14 cellular contexts compared by ENCODE assay signal in genomic region chr10:48672596-48673255, GRCh38. TPM values are rescaled to one million over a fixed set of nuclear protein-coding genes. Genes with fewer than 3 reads are reported as not detected.
DNase-seq lines count a peak whose midpoint lies in the region; ATAC-seq and FAIRE-seq lines count a peak whose summit lies in the region.
"Had no signal": no experiment of that assay in that cellular context is flagged by ENCODE, and none has a peak within 500 bp of the region (broad histone marks: within the 10 kb centered on the region; RNA-seq: fewer than 3 reads in every experiment).

No MANE protein-coding gene starts in this region.

- peak; percentile 57 for DNase-seq in naive B cell
- no peak for DNase-seq in urothelium cell line (ENCODE audit: low spot score)
- DNase-seq in H4 (ENCODE audit: low spot score) = no peak
- DNase-seq in amygdala (lab: John Stamatoyannopoulos, UW) = no peak
- DNase-seq: activated CD8-positive, alpha-beta memory T cell treated with anti-CD3 and anti-CD28 coated beads for 24 hours; CD4-positive, alpha-beta T cell; PC-3; stimulated activated CD4-positive, alpha-beta T cell treated with anti-CD3 and anti-CD28 coated beads, Interleukin-2, amount 100 ng/mL, for 24 hours had no signal

- no peak for FAIRE-seq in urothelium cell line (lab: Jason Lieb, UNC)

- peak overlapping the region; percentile 100 for H3K27ac Mint-ChIP-seq in naive B cell
- H3K27ac Mint-ChIP-seq: activated naive CD4-positive, alpha-beta T cell treated with anti-CD3 and anti-CD28 coated beads, Interleukin-2, amount 50 U/mL, for 24 hours; CD4-positive, alpha-beta T cell; mesothelial cell of epicardium; progenitor cell of endocrine pancreas had no signal

- no peaks in the 10 kb centered on the region for H3K27me3 Mint-ChIP-seq in naive B cell

- peaks cover 41 to 59% (median 47%) of the 10 kb centered on the region in 3 donors for H3K4me1 Mint-ChIP-seq in naive B cell
- H3K4me1 Mint-ChIP-seq: activated naive CD4-positive, alpha-beta T cell treated with anti-CD3 and anti-CD28 coated beads, Interleukin-2, amount 50 U/mL, for 24 hours; mesothelial cell of epicardium had no signal

- peak; percentile 0 for ATAC-seq in GM18511 (IDR thresholded peaks at IDR 0.05; ENCODE audit: unreplicated experiment)
- ATAC-seq in GM21423 (IDR thresholded peaks at IDR 0.05; ENCODE audit: unreplicated experiment) = peak; percentile 17
- peak; percentile 14 for ATAC-seq in HG03196 (IDR thresholded peaks at IDR 0.05; ENCODE audit: unreplicated experiment)
- ATAC-seq in naive B cell (ENCODE audit: low read depth in 2 of 2) = no peak
- ATAC-seq: PC-3 had no signal

- H3K9me3 Mint-ChIP-seq in naive B cell = peaks cover 0 to 11% (median under 1%) of the 10 kb centered on the region in 7 donors
- H3K9me3 Mint-ChIP-seq: activated naive CD4-positive, alpha-beta T cell treated with anti-CD3 and anti-CD28 coated beads, Interleukin-2, amount 50 U/mL, for 24 hours; CD4-positive, alpha-beta T cell had no signal

- H3K36me3 Mint-ChIP-seq in naive B cell = peaks cover 0 to 2% of the 10 kb centered on the region in 2 donors
- H3K36me3 Mint-ChIP-seq: activated naive CD4-positive, alpha-beta T cell treated with anti-CD3 and anti-CD28 coated beads, Interleukin-2, amount 50 U/mL, for 24 hours; mesothelial cell of epicardium had no signal

- peak overlapping the region; percentile 55 to 93 (median 82) for H3K4me3 Mint-ChIP-seq in naive B cell
- H3K4me3 Mint-ChIP-seq: activated naive CD4-positive, alpha-beta T cell treated with anti-CD3 and anti-CD28 coated beads, Interleukin-2, amount 50 U/mL, for 24 hours; CD4-positive, alpha-beta T cell; mesothelial cell of epicardium had no signal

RNA-seq across cellular contexts. Expression of gene WDFY4, which starts 11.9 kb away (rescaled TPM):
- 10 to 100 TPM; 46.5 to 98.0 (median 80.0) TPM for polyA plus RNA-seq in naive B cell (ENCODE audit: low read depth in 6 of 6)
- total RNA-seq in H4 (2014; rRNA removed; shearing (Covaris generic)) = not detected in 2 replicates
- total RNA-seq: PC-3 had no signal

Comparison
In these comparisons a context has a peak if more than half of its experiments do, and no peak if none do; other contexts are left out.
1. ATAC-seq: peak in GM18511 (single experiment), GM21423 (single experiment) and HG03196 (single experiment); none in naive B cell (0 of 2).